9 cellular contexts compared by ENCODE assay signal in the genomic region with DNA sequence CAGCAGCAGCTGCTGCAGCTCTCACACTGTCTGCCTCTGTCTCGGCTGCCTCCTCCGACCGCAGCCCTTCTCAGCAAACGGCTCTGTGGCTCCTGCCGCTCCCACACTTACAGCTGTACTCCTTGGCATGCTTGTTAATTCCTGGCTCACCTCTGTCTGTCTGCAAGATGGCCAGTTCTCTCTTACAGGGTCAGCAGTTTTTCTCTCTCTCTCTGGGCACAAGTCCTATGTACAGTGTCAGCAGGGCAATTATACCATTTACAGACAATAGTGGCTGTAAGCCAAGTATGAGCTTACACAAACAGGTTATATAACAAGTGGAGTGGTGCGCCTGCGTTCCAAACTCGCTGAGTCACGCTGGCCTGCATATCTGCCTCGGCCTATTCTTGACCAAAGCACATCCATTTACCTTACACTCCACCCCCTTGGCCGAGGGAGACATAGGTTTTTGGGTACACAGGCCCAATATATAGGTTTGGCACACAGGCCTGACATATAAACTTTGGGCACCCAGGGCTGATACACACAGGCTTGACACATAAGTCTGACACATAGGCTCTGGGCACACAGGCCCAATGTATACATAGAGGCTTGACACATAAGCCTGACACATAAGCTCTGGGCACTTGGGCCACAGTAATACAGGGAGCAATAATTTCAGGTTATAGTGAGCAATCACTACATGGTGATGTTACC. TPM values are rescaled to one million over a fixed set of nuclear protein-coding genes. Genes with fewer than 3 reads are reported as not detected.
DNase-seq lines count a peak whose midpoint lies in the region; ATAC-seq lines count a peak whose summit lies in the region.
"Had no signal": no experiment of that assay in that cellular context is flagged by ENCODE, and none has a peak within 500 bp of the region (broad histone marks: within the 10 kb centered on the region; RNA-seq: fewer than 3 reads in every experiment).

No MANE protein-coding gene starts in this region.

- peak; percentile 53 for DNase-seq in COR-L47 (lab: John Stamatoyannopoulos, UW)
- peak; percentile 71 for DNase-seq in NCI-H460 (ENCODE audit: extremely low read depth, low read depth)
- DNase-seq in dermis microvascular lymphatic vessel endothelial cell (ENCODE audit: low read depth in 2 of 2) = peak; percentile 75 to 90
- no peak for DNase-seq in NCI-H524 treated with DMSO at 0.1 percent for 48 hours (lab: John Stamatoyannopoulos, UW)
- DNase-seq in T-helper 2 cell treated with Interferon-gamma antibody and Interleukin-4, amounts not matched to agents 5 μg/mL and 100 μg/mL, for 36 hours (ENCODE audit: low spot score) = no peak
- no peak for DNase-seq in central memory CD4-positive, alpha-beta T cell
- DNase-seq: activated naive CD4-positive, alpha-beta T cell treated with anti-CD3 and anti-CD28 coated beads for 36 hours had no signal

- peaks cover 3% of the 10 kb centered on the region for H3K9me3 Mint-ChIP-seq in T-helper 2 cell treated with Interferon-gamma antibody and Interleukin-4, amounts not matched to agents 5 μg/mL and 100 μg/mL, for 36 hours
- H3K9me3 Mint-ChIP-seq: activated naive CD4-positive, alpha-beta T cell treated with anti-CD3 and anti-CD28 coated beads for 36 hours had no signal

- no peak for ATAC-seq in GM21528 (IDR thresholded peaks at IDR 0.05; ENCODE audit: low FRiP score, unreplicated experiment)

- peaks cover 39% of the 10 kb centered on the region for H3K4me1 Mint-ChIP-seq in T-helper 2 cell treated with Interferon-gamma antibody and Interleukin-4, amounts not matched to agents 5 μg/mL and 100 μg/mL, for 36 hours (ENCODE audit: low read depth)

- H3K4me3 ChIP-seq in mucosa of stomach (ENCODE audit: low read length) = peak overlapping the region; percentile 25

- H3K36me3 ChIP-seq in mucosa of stomach (ENCODE audit: control insufficient read depth, insufficient read depth, low read length) = no peaks in the 10 kb centered on the region

- no peak overlapping the region for H3K4me3 Mint-ChIP-seq in T-helper 2 cell treated with Interferon-gamma antibody and Interleukin-4, amounts not matched to agents 5 μg/mL and 100 μg/mL, for 36 hours
- H3K4me3 Mint-ChIP-seq: activated naive CD4-positive, alpha-beta T cell treated with anti-CD3 and anti-CD28 coated beads for 36 hours had no signal

- no peak overlapping the region for H3K27ac Mint-ChIP-seq in T-helper 2 cell treated with Interferon-gamma antibody and Interleukin-4, amounts not matched to agents 5 μg/mL and 100 μg/mL, for 36 hours
- H3K27ac Mint-ChIP-seq: activated naive CD4-positive, alpha-beta T cell treated with anti-CD3 and anti-CD28 coated beads for 36 hours had no signal

- H3K4me1 ChIP-seq in mucosa of stomach (ENCODE audit: control insufficient read depth, insufficient read depth, low read length) = peaks cover 36% of the 10 kb centered on the region

- peak overlapping the region; percentile 57 for H3K9ac ChIP-seq in mucosa of stomach (ENCODE audit: low read length)

- H3K27me3 Mint-ChIP-seq in T-helper 2 cell treated with Interferon-gamma antibody and Interleukin-4, amounts not matched to agents 5 μg/mL and 100 μg/mL, for 36 hours (ENCODE audit: low read depth) = no peaks in the 10 kb centered on the region

- peaks cover 19% of the 10 kb centered on the region for H3K36me3 Mint-ChIP-seq in T-helper 2 cell treated with Interferon-gamma antibody and Interleukin-4, amounts not matched to agents 5 μg/mL and 100 μg/mL, for 36 hours (ENCODE audit: low read depth)

- no peaks in the 10 kb centered on the region for H3K9me3 ChIP-seq in mucosa of stomach (ENCODE audit: control insufficient read depth, low read length)

- no peaks in the 10 kb centered on the region for H3K27me3 ChIP-seq in mucosa of stomach (ENCODE audit: control insufficient read depth, insufficient read depth, low read length)

RNA-seq across cellular contexts. Expression of gene ZKSCAN3, which starts 4.4 kb away (rescaled TPM):
- total RNA-seq in NCI-H460 (2014; rRNA removed; shearing (Covaris generic)) = 5.6 TPM in 2 replicates
- 2.6 and 6.5 TPM in 2 replicates for polyA plus RNA-seq in NCI-H460 (2014; cell fraction: nucleus; rRNA removed)
- 4.2 and 4.6 TPM in 2 replicates for total RNA-seq in dermis microvascular lymphatic vessel endothelial cell

RNA-seq across cellular contexts. Expression of gene ZSCAN31, which starts 18.2 kb away (rescaled TPM):
- 31.9 and 41.4 TPM in 2 replicates for total RNA-seq in NCI-H460 (2014; rRNA removed; shearing (Covaris generic))
- polyA plus RNA-seq in NCI-H460 (2014; cell fraction: nucleus; rRNA removed) = 56.9 and 90.5 TPM in 2 replicates
- 6.6 and 12.1 TPM in 2 replicates for total RNA-seq in dermis microvascular lymphatic vessel endothelial cell

RNA-seq across cellular contexts. Expression of gene ZSCAN12, which starts 45.4 kb away (rescaled TPM):
- 3.9 and 5.7 TPM in 2 replicates for total RNA-seq in NCI-H460 (2014; rRNA removed; shearing (Covaris generic))
- 2.5 and 3.3 TPM in 2 replicates for polyA plus RNA-seq in NCI-H460 (2014; cell fraction: nucleus; rRNA removed)
- total RNA-seq in dermis microvascular lymphatic vessel endothelial cell = 2.1 and 3.2 TPM in 2 replicates

Comparison
In these comparisons a context has a peak if more than half of its experiments do, and no peak if none do; other contexts are left out.
1. DNase-seq: peak in COR-L47 (single experiment), NCI-H460 (single experiment) and dermis microvascular lymphatic vessel endothelial cell (2 of 2); none in NCI-H524 treated with DMSO at 0.1 percent for 48 hours (single experiment), T-helper 2 cell treated with Interferon-gamma antibody and Interleukin-4, amounts not matched to agents 5 μg/mL and 100 μg/mL, for 36 hours (single experiment) and central memory CD4-positive, alpha-beta T cell (single experiment).